ENCODE assay signal across 3 cellular contexts in the genomic region with DNA sequence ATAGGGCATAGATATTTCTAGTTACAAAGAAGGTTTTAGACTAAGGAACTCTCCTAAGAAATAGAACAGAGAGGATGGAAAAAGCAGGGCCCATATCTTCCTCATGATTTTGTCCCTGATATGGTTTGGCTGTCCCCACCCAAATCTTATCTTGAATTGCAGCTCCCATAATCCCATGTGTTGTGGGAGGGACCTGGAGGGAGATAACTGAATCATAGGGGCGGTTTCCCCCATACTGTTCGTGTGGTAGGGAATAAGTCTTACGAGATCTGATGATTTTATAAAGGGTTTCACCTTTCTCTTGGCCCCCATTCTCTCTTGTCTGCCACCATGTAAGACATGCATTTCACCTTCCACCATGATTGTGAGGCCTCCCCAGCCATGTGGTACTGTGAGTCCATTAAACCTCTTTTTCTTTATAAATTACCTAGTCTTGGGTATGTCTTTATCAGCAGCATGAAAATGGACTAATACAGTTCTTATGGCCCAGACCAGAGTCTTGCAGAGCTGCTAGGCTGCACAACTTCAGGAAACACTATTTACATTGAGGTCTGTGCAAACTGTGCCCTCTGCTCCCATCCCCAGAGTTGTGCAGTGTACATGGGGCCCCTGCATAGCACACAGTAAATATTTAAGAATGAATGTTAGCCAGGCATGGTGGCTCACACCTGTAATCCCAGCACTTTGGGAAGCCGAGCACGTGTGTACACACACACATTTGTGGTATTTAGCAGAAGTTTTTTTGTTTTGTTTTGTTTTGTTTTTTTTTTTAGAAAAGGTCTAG.
A peak's percentile ranks its signal among the peaks of the same experiment; 100 is the strongest.
TF ChIP-seq lines count a peak whose summit lies in the region.

No MANE protein-coding gene starts in this region.

TF ChIP-seq in A549, 52 proteins besides CTCF, POLR2A, EP300 and RAD21:
- no peak for TF ChIP-seq CEBPB (IDR thresholded peaks at IDR 0.05)
- no peak for TF ChIP-seq CHD2 (IDR thresholded peaks at IDR 0.05; ENCODE audit: low read length, partially characterized antibody)
- no peak for TF ChIP-seq CBX8 (IDR thresholded peaks at IDR 0.05)
- TF ChIP-seq GATA3 (IDR thresholded peaks at IDR 0.05; ENCODE audit: borderline replicate concordance) = no peak
- TF ChIP-seq RFX5 (IDR thresholded peaks at IDR 0.05) = no peak

TF ChIP-seq in IMR-90, 13 proteins besides CTCF, POLR2A, EP300 and RAD21:
- TF ChIP-seq SMC3 (IDR thresholded peaks at IDR 0.05; ENCODE audit: low read depth, low read length) (no peak), CHD1 (IDR thresholded peaks at IDR 0.05; ENCODE audit: low read depth, low read length) (no peak), MAZ (IDR thresholded peaks at IDR 0.05; ENCODE audit: borderline replicate concordance, low read depth, low read length) (no peak), USF2 (IDR thresholded peaks at IDR 0.05; ENCODE audit: low read depth, low read length) (no peak), BHLHE40 (IDR thresholded peaks at IDR 0.05; ENCODE audit: low read depth, low read length) (no peak), CEBPB (IDR thresholded peaks at IDR 0.05; ENCODE audit: low read depth, low read length) (no peak)

TF ChIP-seq in K562, 482 proteins besides CTCF, POLR2A, EP300 and RAD21 (continues in another document):
- TF ChIP-seq ZNF77 (CRISPR knock-in tag; IDR thresholded peaks at IDR 0.05) = no peak
- TF ChIP-seq, protein P1, sequence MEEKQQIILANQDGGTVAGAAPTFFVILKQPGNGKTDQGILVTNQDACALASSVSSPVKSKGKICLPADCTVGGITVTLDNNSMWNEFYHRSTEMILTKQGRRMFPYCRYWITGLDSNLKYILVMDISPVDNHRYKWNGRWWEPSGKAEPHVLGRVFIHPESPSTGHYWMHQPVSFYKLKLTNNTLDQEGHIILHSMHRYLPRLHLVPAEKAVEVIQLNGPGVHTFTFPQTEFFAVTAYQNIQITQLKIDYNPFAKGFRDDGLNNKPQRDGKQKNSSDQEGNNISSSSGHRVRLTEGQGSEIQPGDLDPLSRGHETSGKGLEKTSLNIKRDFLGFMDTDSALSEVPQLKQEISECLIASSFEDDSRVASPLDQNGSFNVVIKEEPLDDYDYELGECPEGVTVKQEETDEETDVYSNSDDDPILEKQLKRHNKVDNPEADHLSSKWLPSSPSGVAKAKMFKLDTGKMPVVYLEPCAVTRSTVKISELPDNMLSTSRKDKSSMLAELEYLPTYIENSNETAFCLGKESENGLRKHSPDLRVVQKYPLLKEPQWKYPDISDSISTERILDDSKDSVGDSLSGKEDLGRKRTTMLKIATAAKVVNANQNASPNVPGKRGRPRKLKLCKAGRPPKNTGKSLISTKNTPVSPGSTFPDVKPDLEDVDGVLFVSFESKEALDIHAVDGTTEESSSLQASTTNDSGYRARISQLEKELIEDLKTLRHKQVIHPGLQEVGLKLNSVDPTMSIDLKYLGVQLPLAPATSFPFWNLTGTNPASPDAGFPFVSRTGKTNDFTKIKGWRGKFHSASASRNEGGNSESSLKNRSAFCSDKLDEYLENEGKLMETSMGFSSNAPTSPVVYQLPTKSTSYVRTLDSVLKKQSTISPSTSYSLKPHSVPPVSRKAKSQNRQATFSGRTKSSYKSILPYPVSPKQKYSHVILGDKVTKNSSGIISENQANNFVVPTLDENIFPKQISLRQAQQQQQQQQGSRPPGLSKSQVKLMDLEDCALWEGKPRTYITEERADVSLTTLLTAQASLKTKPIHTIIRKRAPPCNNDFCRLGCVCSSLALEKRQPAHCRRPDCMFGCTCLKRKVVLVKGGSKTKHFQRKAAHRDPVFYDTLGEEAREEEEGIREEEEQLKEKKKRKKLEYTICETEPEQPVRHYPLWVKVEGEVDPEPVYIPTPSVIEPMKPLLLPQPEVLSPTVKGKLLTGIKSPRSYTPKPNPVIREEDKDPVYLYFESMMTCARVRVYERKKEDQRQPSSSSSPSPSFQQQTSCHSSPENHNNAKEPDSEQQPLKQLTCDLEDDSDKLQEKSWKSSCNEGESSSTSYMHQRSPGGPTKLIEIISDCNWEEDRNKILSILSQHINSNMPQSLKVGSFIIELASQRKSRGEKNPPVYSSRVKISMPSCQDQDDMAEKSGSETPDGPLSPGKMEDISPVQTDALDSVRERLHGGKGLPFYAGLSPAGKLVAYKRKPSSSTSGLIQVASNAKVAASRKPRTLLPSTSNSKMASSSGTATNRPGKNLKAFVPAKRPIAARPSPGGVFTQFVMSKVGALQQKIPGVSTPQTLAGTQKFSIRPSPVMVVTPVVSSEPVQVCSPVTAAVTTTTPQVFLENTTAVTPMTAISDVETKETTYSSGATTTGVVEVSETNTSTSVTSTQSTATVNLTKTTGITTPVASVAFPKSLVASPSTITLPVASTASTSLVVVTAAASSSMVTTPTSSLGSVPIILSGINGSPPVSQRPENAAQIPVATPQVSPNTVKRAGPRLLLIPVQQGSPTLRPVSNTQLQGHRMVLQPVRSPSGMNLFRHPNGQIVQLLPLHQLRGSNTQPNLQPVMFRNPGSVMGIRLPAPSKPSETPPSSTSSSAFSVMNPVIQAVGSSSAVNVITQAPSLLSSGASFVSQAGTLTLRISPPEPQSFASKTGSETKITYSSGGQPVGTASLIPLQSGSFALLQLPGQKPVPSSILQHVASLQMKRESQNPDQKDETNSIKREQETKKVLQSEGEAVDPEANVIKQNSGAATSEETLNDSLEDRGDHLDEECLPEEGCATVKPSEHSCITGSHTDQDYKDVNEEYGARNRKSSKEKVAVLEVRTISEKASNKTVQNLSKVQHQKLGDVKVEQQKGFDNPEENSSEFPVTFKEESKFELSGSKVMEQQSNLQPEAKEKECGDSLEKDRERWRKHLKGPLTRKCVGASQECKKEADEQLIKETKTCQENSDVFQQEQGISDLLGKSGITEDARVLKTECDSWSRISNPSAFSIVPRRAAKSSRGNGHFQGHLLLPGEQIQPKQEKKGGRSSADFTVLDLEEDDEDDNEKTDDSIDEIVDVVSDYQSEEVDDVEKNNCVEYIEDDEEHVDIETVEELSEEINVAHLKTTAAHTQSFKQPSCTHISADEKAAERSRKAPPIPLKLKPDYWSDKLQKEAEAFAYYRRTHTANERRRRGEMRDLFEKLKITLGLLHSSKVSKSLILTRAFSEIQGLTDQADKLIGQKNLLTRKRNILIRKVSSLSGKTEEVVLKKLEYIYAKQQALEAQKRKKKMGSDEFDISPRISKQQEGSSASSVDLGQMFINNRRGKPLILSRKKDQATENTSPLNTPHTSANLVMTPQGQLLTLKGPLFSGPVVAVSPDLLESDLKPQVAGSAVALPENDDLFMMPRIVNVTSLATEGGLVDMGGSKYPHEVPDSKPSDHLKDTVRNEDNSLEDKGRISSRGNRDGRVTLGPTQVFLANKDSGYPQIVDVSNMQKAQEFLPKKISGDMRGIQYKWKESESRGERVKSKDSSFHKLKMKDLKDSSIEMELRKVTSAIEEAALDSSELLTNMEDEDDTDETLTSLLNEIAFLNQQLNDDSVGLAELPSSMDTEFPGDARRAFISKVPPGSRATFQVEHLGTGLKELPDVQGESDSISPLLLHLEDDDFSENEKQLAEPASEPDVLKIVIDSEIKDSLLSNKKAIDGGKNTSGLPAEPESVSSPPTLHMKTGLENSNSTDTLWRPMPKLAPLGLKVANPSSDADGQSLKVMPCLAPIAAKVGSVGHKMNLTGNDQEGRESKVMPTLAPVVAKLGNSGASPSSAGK (IDR thresholded peaks at IDR 0.05) = no peak
- TF ChIP-seq ZNF347 (CRISPR knock-in tag; IDR thresholded peaks at IDR 0.05; ENCODE audit: low read depth) = no peak
- no peak for TF ChIP-seq DIDO1 (tag; IDR thresholded peaks at IDR 0.05; ENCODE audit: low read depth)
- 0 out of 2 replicates have a peak, but pooled peaks have one; percentile 27 for TF ChIP-seq EHMT2 (IDR thresholded peaks at IDR 0.05)
- TF ChIP-seq GABPA (tag; conservative IDR thresholded peaks at IDR 0.05; ENCODE audit: low read depth) = no peak
- no peak for TF ChIP-seq ZNF133 (CRISPR knock-in tag; IDR thresholded peaks at IDR 0.05)
- no peak for TF ChIP-seq THRAP3 (IDR thresholded peaks at IDR 0.05; ENCODE audit: borderline replicate concordance)
- TF ChIP-seq HDAC8 (tag; IDR thresholded peaks at IDR 0.05) = no peak
- TF ChIP-seq TRIM28 (IDR thresholded peaks at IDR 0.05) = no peak
- no peak for TF ChIP-seq MTA3 (IDR thresholded peaks at IDR 0.05; ENCODE audit: borderline replicate concordance)
- no peak for TF ChIP-seq YBX1 (IDR thresholded peaks at IDR 0.05)
- no peak for TF ChIP-seq HOXB6 (CRISPR knock-in tag; IDR thresholded peaks at IDR 0.05; ENCODE audit: borderline replicate concordance)
- TF ChIP-seq ARID1B (IDR thresholded peaks at IDR 0.05) = peak; percentile 11; the same call in 1 of the 2 replicates
- no peak for TF ChIP-seq NFATC3 (IDR thresholded peaks at IDR 0.05)
- TF ChIP-seq HNRNPH1 (optimal IDR thresholded peaks at IDR 0.05; ENCODE audit: low read depth, low read length) = no peak
- no peak for TF ChIP-seq PML (IDR thresholded peaks at IDR 0.05; ENCODE audit: low read length)
- TF ChIP-seq ZNF696 (CRISPR knock-in tag; conservative IDR thresholded peaks at IDR 0.05) = no peak
- TF ChIP-seq HLTF (IDR thresholded peaks at IDR 0.05) = no peak
- TF ChIP-seq ETV1 (tag; conservative IDR thresholded peaks at IDR 0.05; ENCODE audit: low read depth) = no peak
- TF ChIP-seq CTCFL (IDR thresholded peaks at IDR 0.05; ENCODE audit: borderline replicate concordance, insufficient read depth, low read depth, low read length, poor library complexity, severe bottlenecking) = no peak
- peak; percentile 70; the same call in 1 of the 2 replicates for TF ChIP-seq ZNF766 (CRISPR knock-in tag; conservative IDR thresholded peaks at IDR 0.05)
- TF ChIP-seq SFPQ (IDR thresholded peaks at IDR 0.05; ENCODE audit: low read depth, low read length) = no peak
- peak; percentile 59; the same call in 1 of the 2 replicates for TF ChIP-seq FOXM1 (IDR thresholded peaks at IDR 0.05; ENCODE audit: low read depth)
- TF ChIP-seq FOXM1 (CRISPR knock-in tag; IDR thresholded peaks at IDR 0.05; ENCODE audit: low read depth) = no peak
- no peak for TF ChIP-seq E2F4 (CRISPR knock-in tag; IDR thresholded peaks at IDR 0.05; ENCODE audit: low read depth)
- TF ChIP-seq ZNF143 (CRISPR knock-in tag; IDR thresholded peaks at IDR 0.05) = peak; percentile 35; the same call in 1 of the 2 replicates
- TF ChIP-seq EZH2 (IDR thresholded peaks at IDR 0.05; ENCODE audit: borderline replicate concordance, low read depth, low read length) = no peak
- TF ChIP-seq MCM7 (IDR thresholded peaks at IDR 0.05) = no peak
- no peak for TF ChIP-seq DEAF1 (CRISPR knock-in tag; IDR thresholded peaks at IDR 0.05)
- TF ChIP-seq SAFB (IDR thresholded peaks at IDR 0.05; ENCODE audit: borderline replicate concordance, low read depth, low read length) = no peak
- TF ChIP-seq CBFA2T3 (IDR thresholded peaks at IDR 0.05) = peak; percentile 31; the same call in 1 of the 2 replicates
- no peak for TF ChIP-seq MED1 (CRISPR knock-in tag; IDR thresholded peaks at IDR 0.05; ENCODE audit: borderline replicate concordance)
- TF ChIP-seq STAT5A (IDR thresholded peaks at IDR 0.05; ENCODE audit: borderline replicate concordance, low read length) = no peak
- no peak for TF ChIP-seq GTF2B (IDR thresholded peaks at IDR 0.05; ENCODE audit: extremely low read depth, insufficient read length)
- no peak for TF ChIP-seq ZNF41 (CRISPR knock-in tag; conservative IDR thresholded peaks at IDR 0.05)
- TF ChIP-seq SOX6 (IDR thresholded peaks at IDR 0.05) = no peak
- TF ChIP-seq RBM15 (IDR thresholded peaks at IDR 0.05; ENCODE audit: insufficient read depth, low read length) = no peak
